ENCODE assay signal across 8 cellular contexts in genomic region chr7:55965805-55966421, GRCh38. TPM values are rescaled to one million over a fixed set of nuclear protein-coding genes. Genes with fewer than 3 reads are reported as not detected.
DNase-seq lines count a peak whose midpoint lies in the region; ATAC-seq, FAIRE-seq and TF ChIP-seq lines count a peak whose summit lies in the region.

No MANE protein-coding gene starts in this region.

- H3K4me1 ChIP-seq in H1 (replicated peaks in 1 of 4; ENCODE audit: control insufficient read depth in 3 of 4, insufficient read depth in 4 of 4, low read length in 3 of 4), result peaks cover 0 to 4% (median 1%) of the 10 kb centered on the region in 4 experiments; a peak in 2 of 7 replicates

- peaks cover 1 to 13% (median 7%) of the 10 kb centered on the region in 4 experiments; a peak in 5 of 7 replicates for H3K27me3 ChIP-seq in H1 (replicated peaks in 1 of 4; ENCODE audit: control insufficient read depth in 3 of 4, extremely low read depth in 1 of 4, insufficient read depth in 3 of 4, low read length in 3 of 4)

- peaks cover 26 to 34% of the 10 kb centered on the region in 2 donors for H3K36me3 Mint-ChIP-seq in CD14-positive monocyte
- H3K36me3 Mint-ChIP-seq in naive thymus-derived CD8-positive, alpha-beta T cell, result peaks cover 0 to 30% (median 5%) of the 10 kb centered on the region in 3 donors

- peak overlapping the region; percentile 74 for H4K91ac ChIP-seq in H1 (replicated peaks; ENCODE audit: insufficient read length, low read length)

- H2AFZ ChIP-seq in H1 (ENCODE audit: low read length), result no peak overlapping the region

- TF ChIP-seq EP300 in H1 (IDR thresholded peaks at IDR 0.05; ENCODE audit: borderline replicate concordance in 1 of 2, low read depth in 2 of 2, low read length in 2 of 2), result no peak

- H4K5ac ChIP-seq in H1 (ENCODE audit: insufficient read length, low read depth, low read length), result no peak overlapping the region

- H3K4me1 Mint-ChIP-seq in CD14-positive monocyte, result peaks cover 23% of the 10 kb centered on the region
- peaks cover 32 to 63% (median 55%) of the 10 kb centered on the region in 4 donors for H3K4me1 Mint-ChIP-seq in naive thymus-derived CD8-positive, alpha-beta T cell

- CTCF ChIA-PET in H1 (lab: Charles Lee; ENCODE audit: partially characterized antibody), result interaction anchor here (1.0 to 2.6 kb wide), 2 partner anchors 34 to 107 kb away, joined by 4 to 11 read pairs; no protein-coding TSS in a partner anchor

- H3K79me2 ChIP-seq in H1 (ENCODE audit: control insufficient read depth in 1 of 2, insufficient read depth in 2 of 2, low read length in 2 of 2), result peaks cover 3 to 24% of the 10 kb centered on the region in 2 experiments; a peak in 3 of 4 replicates

- H3K56ac ChIP-seq in H1 (replicated peaks; ENCODE audit: insufficient read length, low read depth, low read length), result no peak overlapping the region

- 89% methylated on average over 13 of the region's 13 CpGs; no CpG with 5 or more reads in 1 of the 2 experiments for WGBS in H1 (ENCODE audit: extremely low coverage in 1 of 2, insufficient coverage in 1 of 2, insufficient read length in 1 of 2, insufficient replicate concordance in 2 of 2, low coverage in 1 of 2, low lambda C conversion rate in 2 of 2, missing lambda C conversion rate in 1 of 2), 2 experiments

- peak overlapping the region in 1 of 4 experiments; percentile 99; a peak in 2 of 8 replicates for H3K4me3 ChIP-seq in H1 (ENCODE audit: extremely low read depth in 1 of 4, insufficient read depth in 2 of 4, low read depth in 3 of 4, low read length in 4 of 4)

- no peak for FAIRE-seq in H1 (lab: Jason Lieb, UNC)

- H3K23me2 ChIP-seq in H1 (ENCODE audit: low read depth, low read length), result no peaks in the 10 kb centered on the region

- no peaks in the 10 kb centered on the region for H3K9me3 Mint-ChIP-seq in CD14-positive monocyte
- H3K9me3 Mint-ChIP-seq in naive thymus-derived CD8-positive, alpha-beta T cell, result no peaks in the 10 kb centered on the region

- POLR2A ChIA-PET in H1 (lab: Charles Lee; ENCODE audit: partially characterized antibody), result interaction anchor here (0.6 to 2.3 kb wide), 12 partner anchors 10 to 194 kb away, joined by 3 to 23 read pairs (median 3); no protein-coding TSS in a partner anchor
- POLR2A ChIA-PET in naive thymus-derived CD8-positive, alpha-beta T cell (lab: Charles Lee), result interaction anchor here (2.9 kb wide), 1 partner anchor 99 kb away, joined by 11 read pairs; the partner anchor contains the start of gene SUMF2

- TF ChIP-seq POLR2A in H1 (IDR thresholded peaks at IDR 0.05; ENCODE audit: control extremely low read depth in 1 of 2, low read depth in 2 of 2, low read length in 2 of 2), result no peak
- no peak for TF ChIP-seq POLR2A in erythroblast (IDR thresholded peaks at IDR 0.05; ENCODE audit: low read length)

- no peak overlapping the region for H3K23ac ChIP-seq in H1 (ENCODE audit: insufficient read length)

- no peaks in the 10 kb centered on the region for H3K9me3 ChIP-seq in H1 (ENCODE audit: insufficient read depth in 2 of 2, low read depth in 1 of 2, low read length in 1 of 2)

- no peak overlapping the region for H3K4ac ChIP-seq in H1 (replicated peaks; ENCODE audit: insufficient read length, low read depth, low read length)

- no peak overlapping the region for H3K14ac ChIP-seq in H1 (ENCODE audit: insufficient read length)

- peaks cover 0 to 9% (median 7%) of the 10 kb centered on the region in 3 donors for H3K27me3 Mint-ChIP-seq in CD14-positive monocyte (ENCODE audit: low read depth in 3 of 3)
- H3K27me3 Mint-ChIP-seq in naive thymus-derived CD8-positive, alpha-beta T cell, result no peaks in the 10 kb centered on the region

- H4K20me1 ChIP-seq in H1 (replicated peaks in 1 of 2; ENCODE audit: control insufficient read depth in 1 of 2, insufficient read depth in 2 of 2, low read length in 2 of 2), result peaks cover 2 to 7% of the 10 kb centered on the region in 2 experiments

- DNase-seq in CD14-positive monocyte (ENCODE audit: low spot score), result no peak
- DNase-seq in NCI-H2196 treated with DMSO at 0.1 percent for 48 hours (lab: John Stamatoyannopoulos, UW; ENCODE audit: unreplicated experiment), result peak; percentile 61
- DNase-seq in H1 (ENCODE audit: low read depth in 1 of 2, low spot score in 2 of 2), result no peak
- no peak for DNase-seq in naive thymus-derived CD8-positive, alpha-beta T cell
- no peak for DNase-seq in islet precursor cell
- no peak for DNase-seq in erythroblast (lab: John Stamatoyannopoulos, UW)
- DNase-seq in 8988T, result no peak
- no peak for DNase-seq in SKM-1 (lab: John Stamatoyannopoulos, UW; ENCODE audit: unreplicated experiment)

- no peak overlapping the region for H3K18ac ChIP-seq in H1 (ENCODE audit: extremely low read depth, low read length)

- TF ChIP-seq CTCF in CD14-positive monocyte (IDR thresholded peaks at IDR 0.05) (no peak), H1 (IDR thresholded peaks at IDR 0.05; ENCODE audit: control extremely low read depth in 1 of 3, insufficient read depth in 1 of 3, low read depth in 1 of 3, low read length in 3 of 3) (no peak)

- H2BK20ac ChIP-seq in H1 (ENCODE audit: low read length), result no peak overlapping the region

- no peak overlapping the region for H2BK120ac ChIP-seq in H1 (replicated peaks; ENCODE audit: low read depth, low read length)

- no peak overlapping the region for H3K27ac ChIP-seq in H1 (ENCODE audit: low read depth, low read length)

- peaks cover 9% of the 10 kb centered on the region for H3K79me1 ChIP-seq in H1 (ENCODE audit: low read depth, low read length)

- H3K4me3 Mint-ChIP-seq in CD14-positive monocyte, result peak overlapping the region in 1 of 2 donors; percentile 12
- H3K4me3 Mint-ChIP-seq in naive thymus-derived CD8-positive, alpha-beta T cell, result peak overlapping the region; percentile 27 to 88 (median 50)

- H3K4me2 ChIP-seq in H1 (ENCODE audit: insufficient read depth in 1 of 2, low read depth in 2 of 2, low read length in 2 of 2), result peak overlapping the region; percentile 72 to 75

- H2AK5ac ChIP-seq in H1 (ENCODE audit: low read depth, low read length), result no peak overlapping the region

- no peak overlapping the region for H3K9ac ChIP-seq in H1 (replicated peaks in 1 of 4; ENCODE audit: extremely low read depth in 1 of 4, low read depth in 3 of 4, low read length in 3 of 4)

- H3K27ac Mint-ChIP-seq in CD14-positive monocyte, result peak overlapping the region in 6 of 7 donors; percentile 30 to 97 (median 64)
- peak overlapping the region; percentile 8 to 89 (median 80) for H3K27ac Mint-ChIP-seq in naive thymus-derived CD8-positive, alpha-beta T cell

- no peak for TF ChIP-seq RAD21 in H1 (IDR thresholded peaks at IDR 0.05 in 1 of 2, conservative IDR thresholded peaks at IDR 0.05 in 1 of 2; ENCODE audit: low read depth in 2 of 2, low read length in 2 of 2)

- H2BK15ac ChIP-seq in H1 (ENCODE audit: low read length), result no peak overlapping the region

- no peaks in the 10 kb centered on the region for H3K36me3 ChIP-seq in H1 (ENCODE audit: control insufficient read depth in 2 of 4, insufficient read depth in 4 of 4, low read length in 3 of 4)

- ATAC-seq in naive thymus-derived CD8-positive, alpha-beta T cell, result no peak

- H2BK5ac ChIP-seq in H1 (ENCODE audit: low read depth, low read length), result no peak overlapping the region

- intact Hi-C loops in CD14-positive monocyte (cut with micrococcal nuclease), result loop anchor here in 1 of 2 donors (10.0 kb wide), 1 partner anchor 371 kb away; no protein-coding TSS in a partner anchor

- no peak overlapping the region for H4K8ac ChIP-seq in H1 (ENCODE audit: extremely low read depth, insufficient read depth, low read length)

- no peak overlapping the region for H2BK12ac ChIP-seq in H1 (ENCODE audit: low read depth, low read length)

TF ChIP-seq in H1, 55 proteins besides CTCF, POLR2A, EP300 and RAD21 (continues in another document):
- TF ChIP-seq RBBP5 (IDR thresholded peaks at IDR 0.05; ENCODE audit: borderline replicate concordance, low read depth, low read length) (no peak), TAF7 (optimal IDR thresholded peaks at IDR 0.05; ENCODE audit: borderline replicate concordance, low read depth, low read length) (no peak), JUN (IDR thresholded peaks at IDR 0.05; ENCODE audit: low read depth, low read length) (no peak), BCL11A (IDR thresholded peaks at IDR 0.05; ENCODE audit: low read depth in 2 of 2, low read length in 2 of 2) (no peak), USF2 (IDR thresholded peaks at IDR 0.05; ENCODE audit: low read length) (no peak)

RNA-seq across cellular contexts. Expression of gene NIPSNAP2, which starts 1.5 kb away (rescaled TPM):
- polyA plus RNA-seq in CD14-positive monocyte, result 10 to 100 TPM; 88.0 to 97.5 TPM
- total RNA-seq in H1 (2021; fragmentation: NEBNext Ultra II Directional; extraction: Animal tissue kit (Norgen Biotek cat#: 25700)), result 38.6 and 45.2 TPM in 2 replicates
- polyA plus RNA-seq in H1 (2011; rRNA removed), result 15.4 and 31.1 TPM in 2 replicates
- 30.5 TPM for polyA plus RNA-seq in H1 (2011; cell fraction: cytosol; rRNA removed)
- polyA plus RNA-seq in H1 (2011; cell fraction: nucleus; rRNA removed), result 9.5 TPM
- 29.1 to 45.6 TPM (median 31.2 TPM) in 4 replicates for polyA plus RNA-seq in H1 (2012, experiment 1 of 2)
- 3.6 TPM for polyA plus RNA-seq in H1 (2012, experiment 2 of 2)
- 39.1 TPM for polyA plus RNA-seq in H1 (2013, experiment 1 of 2)
- 40.2 TPM for polyA plus RNA-seq in H1 (2013, experiment 2 of 2)
- polyA minus RNA-seq in H1 (2011; rRNA and poly(A)+ RNA removed), result 20.1 and 30.0 TPM in 2 replicates
- 20.5 TPM for polyA minus RNA-seq in H1 (2011; cell fraction: cytosol; rRNA and poly(A)+ RNA removed)
- polyA minus RNA-seq in H1 (2011; cell fraction: nucleus; rRNA and poly(A)+ RNA removed), result 53.3 TPM
- 10 to 100 TPM; 27.6 to 33.5 TPM for total RNA-seq in naive thymus-derived CD8-positive, alpha-beta T cell
- 10 to 100 TPM; 36.3 to 47.9 (median 40.3) TPM for polyA plus RNA-seq in naive thymus-derived CD8-positive, alpha-beta T cell

RNA-seq across cellular contexts. Expression of gene MRPS17, which starts 14.2 kb away (rescaled TPM):
- 10 to 100 TPM; 10.9 to 14.6 TPM for polyA plus RNA-seq in CD14-positive monocyte
- total RNA-seq in H1 (2021; fragmentation: NEBNext Ultra II Directional; extraction: Animal tissue kit (Norgen Biotek cat#: 25700)), result 27.3 and 30.4 TPM in 2 replicates
- 11.5 and 15.8 TPM in 2 replicates for polyA plus RNA-seq in H1 (2011; rRNA removed)
- polyA plus RNA-seq in H1 (2011; cell fraction: cytosol; rRNA removed), result 14.5 TPM
- polyA plus RNA-seq in H1 (2011; cell fraction: nucleus; rRNA removed), result 6.7 TPM
- 22.2 to 53.3 TPM (median 28.5 TPM) in 4 replicates for polyA plus RNA-seq in H1 (2012, experiment 1 of 2)
- 14.6 TPM for polyA plus RNA-seq in H1 (2012, experiment 2 of 2)
- 24.4 TPM for polyA plus RNA-seq in H1 (2013, experiment 1 of 2)
- 25.3 TPM for polyA plus RNA-seq in H1 (2013, experiment 2 of 2)
- polyA minus RNA-seq in H1 (2011; rRNA and poly(A)+ RNA removed), result 6.8 and 7.3 TPM in 2 replicates
- 7.5 TPM for polyA minus RNA-seq in H1 (2011; cell fraction: cytosol; rRNA and poly(A)+ RNA removed)
- 6.2 TPM for polyA minus RNA-seq in H1 (2011; cell fraction: nucleus; rRNA and poly(A)+ RNA removed)
- total RNA-seq in naive thymus-derived CD8-positive, alpha-beta T cell, result 10 to 100 TPM; 11.4 to 14.6 TPM
- polyA plus RNA-seq in naive thymus-derived CD8-positive, alpha-beta T cell, result 10 to 100 TPM; 18.0 to 21.4 (median 20.8) TPM
